ENCODE assay signal across 8 cellular contexts in the genomic region with DNA sequence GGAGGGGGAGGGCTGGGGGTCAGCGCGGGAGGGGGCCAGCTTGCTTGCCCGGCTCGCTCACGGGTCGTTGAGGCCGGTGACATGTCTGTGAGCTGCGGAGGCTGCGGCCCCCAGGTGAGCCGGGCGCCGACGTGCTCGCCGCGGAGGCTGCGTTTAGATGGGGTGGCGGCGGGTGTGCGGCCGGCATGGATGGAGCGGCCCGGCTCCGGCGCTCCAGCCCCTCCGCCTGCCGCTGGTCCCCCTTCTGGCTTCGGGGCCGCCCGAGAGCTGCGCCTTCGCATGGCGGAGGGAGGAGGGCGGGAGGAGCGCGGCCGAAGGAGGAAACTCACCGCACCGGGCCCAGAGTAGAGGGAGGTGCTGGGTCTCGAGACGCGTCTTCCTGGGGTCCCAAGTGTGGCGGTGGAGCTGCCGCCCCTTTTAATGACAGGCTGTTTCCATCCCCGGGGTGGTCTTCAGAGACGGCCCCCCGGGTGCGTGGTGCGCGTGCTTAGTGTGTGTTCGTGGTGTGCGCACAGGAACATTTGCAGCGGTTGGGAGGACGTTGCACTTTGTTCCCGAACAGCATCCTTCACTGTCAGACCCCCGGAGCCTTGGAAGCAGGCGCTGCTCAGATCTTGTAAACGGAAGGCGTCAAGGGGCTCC. TPM values are rescaled to one million over a fixed set of nuclear protein-coding genes. Genes with fewer than 3 reads are reported as not detected.
DNase-seq lines count a peak whose midpoint lies in the region; ATAC-seq and TF ChIP-seq lines count a peak whose summit lies in the region.

TSS of gene AKAP11 (plus strand) at position 38 of the 642 bp plus-strand sequence. CDS start 14,197 bp downstream, outside the sequence.

- H3K27me3 ChIP-seq in tibial artery = no peaks in the 10 kb centered on the region

- H3K27ac Mint-ChIP-seq in osteocyte (ENCODE audit: unreplicated experiment) = peak within 1 kb of the TSS; percentile 96

- DNase-seq in AML-193 (lab: John Stamatoyannopoulos, UW) (peak; percentile 54 to 55), RKO (ENCODE audit: low spot score) (peak; percentile 45), glomerular endothelial cell (ENCODE audit: extremely low read depth, low read depth, low spot score) (no peak), osteocyte (ENCODE audit: extremely low spot score, unreplicated experiment) (peak; percentile 87), tibial artery (peak in 1 of 2 donors; percentile 30)
- DNase-seq in activated naive CD4-positive, alpha-beta T cell treated with Interleukin-2 at 50 U/mL for 16 hours = peak; percentile 56

- H3K4me3 ChIP-seq in tibial artery = peak within 1 kb of the TSS; percentile 93 to 96

- H3K9me3 ChIP-seq in tibial artery = no peaks in the 10 kb centered on the region

- intact Hi-C loops in tibial artery (cut with DNase I; ENCODE audit: low total_unique reads) = no loop called here

- H3K4me1 ChIP-seq in tibial artery = peaks cover 0 to 45% (median 21%) of the 10 kb centered on the region in 4 donors

- H3K27ac ChIP-seq in tibial artery = peak within 1 kb of the TSS; percentile 92 to 94

- peak within 1 kb of the TSS; percentile 98 for H3K4me3 Mint-ChIP-seq in osteocyte (ENCODE audit: unreplicated experiment)

- H3K36me3 ChIP-seq in tibial artery = no peaks in the 10 kb centered on the region

- TF ChIP-seq CTCF in osteocyte (IDR thresholded peaks at IDR 0.05) (no peak), tibial artery (IDR thresholded peaks at IDR 0.05) (no peak)

- peaks cover 27% of the 10 kb centered on the region for H3K4me1 Mint-ChIP-seq in osteocyte (ENCODE audit: unreplicated experiment)

- no peaks in the 10 kb centered on the region for H3K27me3 Mint-ChIP-seq in osteocyte (ENCODE audit: unreplicated experiment)

- H3K36me3 Mint-ChIP-seq in osteocyte (ENCODE audit: unreplicated experiment) = no peaks in the 10 kb centered on the region

- peaks cover 13% of the 10 kb centered on the region for H3K9me3 Mint-ChIP-seq in osteocyte (ENCODE audit: unreplicated experiment)

- ATAC-seq in GM18907 (IDR thresholded peaks at IDR 0.05; ENCODE audit: unreplicated experiment) (peak; percentile 36), HG03159 (IDR thresholded peaks at IDR 0.05; ENCODE audit: unreplicated experiment) (peak; percentile 16)

RNA-seq across cellular contexts. Expression of gene AKAP11, which starts in this region (rescaled TPM):
- total RNA-seq in glomerular endothelial cell (20.5 and 23.2 TPM in 2 replicates), osteocyte (34.8 and 37.3 TPM in 2 replicates)
